11 cellular contexts compared by ENCODE assay signal in genomic region chr7:151844080-151844827, GRCh38. TPM values are rescaled to one million over a fixed set of nuclear protein-coding genes. Genes with fewer than 3 reads are reported as not detected.
DNase-seq lines count a peak whose midpoint lies in the region; ATAC-seq and TF ChIP-seq lines count a peak whose summit lies in the region.
"Had no signal": no experiment of that assay in that cellular context is flagged by ENCODE, and none has a peak within 500 bp of the region (broad histone marks: within the 10 kb centered on the region; RNA-seq: fewer than 3 reads in every experiment).

No MANE protein-coding gene starts in this region.

- POLR2A ChIA-PET in AG04449 (lab: Yijun Ruan, JAX): no interaction called here

- H3K4me1 ChIP-seq in left lung: peaks cover 0 to 56% of the 10 kb centered on the region in 2 donors

- H3K27me3 Mint-ChIP-seq in HFFc6 (ENCODE audit: insufficient read depth): peaks cover 23% of the 10 kb centered on the region
- H3K27me3 Mint-ChIP-seq in stimulated activated naive CD8-positive, alpha-beta T cell treated with anti-CD3 and anti-CD28 coated beads, Interleukin-15, amount 100 ng/mL, for 72 hours: no peaks in the 10 kb centered on the region
- H3K27me3 Mint-ChIP-seq: activated CD4-positive, alpha-beta T cell treated with anti-CD3 and anti-CD28 coated beads for 36 hours; activated naive CD4-positive, alpha-beta T cell treated with anti-CD3 and anti-CD28 coated beads, Interleukin-2, amount 50 U/mL, for 24 hours had no signal

- no peak overlapping the region for H3K27ac Mint-ChIP-seq in HFFc6
- H3K27ac Mint-ChIP-seq in stimulated activated naive CD8-positive, alpha-beta T cell treated with anti-CD3 and anti-CD28 coated beads, Interleukin-15, amount 100 ng/mL, for 72 hours: no peak overlapping the region
- H3K27ac Mint-ChIP-seq: activated CD4-positive, alpha-beta T cell treated with anti-CD3 and anti-CD28 coated beads for 36 hours; activated naive CD4-positive, alpha-beta T cell treated with anti-CD3 and anti-CD28 coated beads, Interleukin-2, amount 50 U/mL, for 24 hours had no signal

- peak overlapping the region in 1 of 2 donors; percentile 76 for H3K27ac ChIP-seq in left lung

- no peak overlapping the region for H3K4me3 ChIP-seq in AG04449 (ENCODE audit: low read depth, low read length)
- no peak overlapping the region for H3K4me3 ChIP-seq in left lung

- no peaks in the 10 kb centered on the region for H3K9me3 Mint-ChIP-seq in HFFc6
- H3K9me3 Mint-ChIP-seq in stimulated activated naive CD8-positive, alpha-beta T cell treated with anti-CD3 and anti-CD28 coated beads, Interleukin-15, amount 100 ng/mL, for 72 hours: no peaks in the 10 kb centered on the region
- H3K9me3 Mint-ChIP-seq: activated naive CD4-positive, alpha-beta T cell treated with anti-CD3 and anti-CD28 coated beads, Interleukin-2, amount 50 U/mL, for 24 hours had no signal

- no peak overlapping the region for H3K4me3 Mint-ChIP-seq in HFFc6
- no peak overlapping the region for H3K4me3 Mint-ChIP-seq in stimulated activated naive CD8-positive, alpha-beta T cell treated with anti-CD3 and anti-CD28 coated beads, Interleukin-15, amount 100 ng/mL, for 72 hours
- H3K4me3 Mint-ChIP-seq: activated CD4-positive, alpha-beta T cell treated with anti-CD3 and anti-CD28 coated beads for 36 hours; activated naive CD4-positive, alpha-beta T cell treated with anti-CD3 and anti-CD28 coated beads, Interleukin-2, amount 50 U/mL, for 24 hours had no signal

- peak; percentile 4 for DNase-seq in AG04449 (ENCODE audit: low read depth, low spot score)
- peak; percentile 34 for DNase-seq in HFFc6
- DNase-seq in astrocyte of the hippocampus (ENCODE audit: low read depth, low spot score): peak; percentile 68
- DNase-seq in left lung: peak in 1 of 2 donors; percentile 42
- DNase-seq in KBM-7: no peak
- DNase-seq in ureter (ENCODE audit: low spot score): no peak
- no peak for DNase-seq in stimulated activated naive CD8-positive, alpha-beta T cell treated with anti-CD3 and anti-CD28 coated beads, Interleukin-15, amount 100 ng/mL, for 72 hours
- DNase-seq: activated CD4-positive, alpha-beta T cell treated with anti-CD3 and anti-CD28 coated beads for 36 hours; NCI-H1105 treated with DMSO at 0.1 percent for 48 hours had no signal

- no peaks in the 10 kb centered on the region for H3K27me3 ChIP-seq in left lung

- H3K9me3 ChIP-seq in left lung: no peaks in the 10 kb centered on the region

- peak; percentile 48 for ATAC-seq in left lung
- ATAC-seq in HG02763 (IDR thresholded peaks at IDR 0.05; ENCODE audit: unreplicated experiment): no peak
- no peak for ATAC-seq in stimulated activated naive CD8-positive, alpha-beta T cell treated with anti-CD3 and anti-CD28 coated beads, Interleukin-15, amount 100 ng/mL, for 72 hours
- ATAC-seq: activated CD4-positive, alpha-beta T cell treated with anti-CD3 and anti-CD28 coated beads for 36 hours had no signal

- no peaks in the 10 kb centered on the region for H3K36me3 ChIP-seq in left lung

- no peak for TF ChIP-seq CTCF in AG04449 (IDR thresholded peaks at IDR 0.05; ENCODE audit: insufficient read depth, low read length, missing control alignments)
- no peak for TF ChIP-seq CTCF in HFFc6 (IDR thresholded peaks at IDR 0.05)
- TF ChIP-seq CTCF in left lung (IDR thresholded peaks at IDR 0.05): no peak

- H3K4me1 Mint-ChIP-seq in HFFc6 (ENCODE audit: low read depth): peaks cover 19% of the 10 kb centered on the region
- peaks cover 7% of the 10 kb centered on the region for H3K4me1 Mint-ChIP-seq in stimulated activated naive CD8-positive, alpha-beta T cell treated with anti-CD3 and anti-CD28 coated beads, Interleukin-15, amount 100 ng/mL, for 72 hours

- no peaks in the 10 kb centered on the region for H3K36me3 Mint-ChIP-seq in HFFc6 (ENCODE audit: low read depth)

- CTCF ChIA-PET in AG04449 (lab: Yijun Ruan, JAX): no interaction called here

- in situ Hi-C loops in KBM-7 (cut with MboI; ENCODE audit: low pct_unique_long_range_greater_than_20kb, low sequenced_read_pairs): no loop called here

- intact Hi-C loops in left lung (cut with DNase I): no loop called here

RNA-seq across cellular contexts. Expression of gene PRKAG2, which starts 32.7 kb away (rescaled TPM):
- total RNA-seq in HFFc6 (2021; fragmentation: NEBNext Ultra II Directional; extraction: Animal tissue kit (Norgen Biotek cat#: 25700)): 10 to 100 TPM; 15.1 to 19.2 (median 18.4) TPM
- total RNA-seq in left lung: 10 to 100 TPM; 23.3 to 34.6 TPM
- total RNA-seq in ureter: 55.4 TPM

Comparison
In these comparisons a context has a peak if more than half of its experiments do, and no peak if none do; other contexts are left out.
1. DNase-seq: peak in AG04449 (single experiment), HFFc6 (single experiment) and astrocyte of the hippocampus (single experiment); none in KBM-7 (single experiment), ureter (single experiment) and stimulated activated naive CD8-positive, alpha-beta T cell treated with anti-CD3 and anti-CD28 coated beads, Interleukin-15, amount 100 ng/mL, for 72 hours (0 of 2).